In genomic region chrX:49840679-49841078, GRCh38 we compare ENCODE assay signal across 9 cellular contexts. TPM values are rescaled to one million over a fixed set of nuclear protein-coding genes. Genes with fewer than 3 reads are reported as not detected.
A peak's percentile ranks its signal among the peaks of the same experiment; 100 is the strongest.
DNase-seq lines count a peak whose midpoint lies in the region; ATAC-seq, FAIRE-seq and TF ChIP-seq lines count a peak whose summit lies in the region.
"Had no signal": no experiment of that assay in that cellular context is flagged by ENCODE, and none has a peak within 500 bp of the region (broad histone marks: within the 10 kb centered on the region; RNA-seq: fewer than 3 reads in every experiment).

No MANE protein-coding gene starts in this region.

- no peaks in the 10 kb centered on the region for H3K27me3 ChIP-seq in right atrium auricular region

- H3K9me3 ChIP-seq in right atrium auricular region: no peaks in the 10 kb centered on the region

- H3K4me1 ChIP-seq in right atrium auricular region: no peaks in the 10 kb centered on the region

- FAIRE-seq in RCC 7860 (lab: Jason Lieb, UNC): no peak
- FAIRE-seq: A204.1 had no signal

- no peak overlapping the region for H3K4me3 ChIP-seq in right atrium auricular region

- no peaks in the 10 kb centered on the region for H3K36me3 ChIP-seq in right atrium auricular region

- no peak overlapping the region for H3K27ac ChIP-seq in right atrium auricular region

- ATAC-seq in GM21737 (IDR thresholded peaks at IDR 0.05; ENCODE audit: unreplicated experiment): no peak

- DNase-seq in NCI-H510A treated with DMSO at 0.1 percent for 48 hours (lab: John Stamatoyannopoulos, UW) (peak; percentile 6), NCI-H510A (lab: John Stamatoyannopoulos, UW) (no peak), LHCN-M2 (ENCODE audit: low read depth) (peak; percentile 58), RCC 7860 (ENCODE audit: low spot score) (peak; percentile 76), right atrium auricular region (ENCODE audit: low spot score) (no peak), retina (peak; percentile 61)
- peak; percentile 48 for DNase-seq in activated naive CD4-positive, alpha-beta T cell treated with anti-CD3 and anti-CD28 coated beads, Interleukin-2, amount 50 U/mL, for 16 hours

- TF ChIP-seq CTCF in right atrium auricular region (IDR thresholded peaks at IDR 0.05): peak; percentile 26 to 58

RNA-seq across cellular contexts. Expression of gene PAGE4, which starts 11.6 kb away (rescaled TPM):
- total RNA-seq in LHCN-M2 (2014; rRNA removed) (not detected in 2 replicates), right atrium auricular region (not detected)
- polyA plus RNA-seq in LHCN-M2 (2012): not detected

RNA-seq across cellular contexts. Expression of gene USP27X, which starts 38.6 kb away (rescaled TPM):
- total RNA-seq in LHCN-M2 (2014; rRNA removed) (1.6 and 2.1 TPM in 2 replicates), right atrium auricular region (1 to 10 TPM; 1.0 to 2.4 TPM)
- polyA plus RNA-seq in LHCN-M2 (2012): 2.2 TPM

Comparison
In these comparisons a context has a peak if more than half of its experiments do, and no peak if none do; other contexts are left out.
1. DNase-seq: peak in NCI-H510A treated with DMSO at 0.1 percent for 48 hours (single experiment), LHCN-M2 (single experiment), RCC 7860 (single experiment), activated naive CD4-positive, alpha-beta T cell treated with anti-CD3 and anti-CD28 coated beads, Interleukin-2, amount 50 U/mL, for 16 hours (single experiment) and retina (single experiment); none in NCI-H510A (single experiment) and right atrium auricular region (single experiment).